Comparison of ENCODE assay signal across 1 cellular context in the genomic region with DNA sequence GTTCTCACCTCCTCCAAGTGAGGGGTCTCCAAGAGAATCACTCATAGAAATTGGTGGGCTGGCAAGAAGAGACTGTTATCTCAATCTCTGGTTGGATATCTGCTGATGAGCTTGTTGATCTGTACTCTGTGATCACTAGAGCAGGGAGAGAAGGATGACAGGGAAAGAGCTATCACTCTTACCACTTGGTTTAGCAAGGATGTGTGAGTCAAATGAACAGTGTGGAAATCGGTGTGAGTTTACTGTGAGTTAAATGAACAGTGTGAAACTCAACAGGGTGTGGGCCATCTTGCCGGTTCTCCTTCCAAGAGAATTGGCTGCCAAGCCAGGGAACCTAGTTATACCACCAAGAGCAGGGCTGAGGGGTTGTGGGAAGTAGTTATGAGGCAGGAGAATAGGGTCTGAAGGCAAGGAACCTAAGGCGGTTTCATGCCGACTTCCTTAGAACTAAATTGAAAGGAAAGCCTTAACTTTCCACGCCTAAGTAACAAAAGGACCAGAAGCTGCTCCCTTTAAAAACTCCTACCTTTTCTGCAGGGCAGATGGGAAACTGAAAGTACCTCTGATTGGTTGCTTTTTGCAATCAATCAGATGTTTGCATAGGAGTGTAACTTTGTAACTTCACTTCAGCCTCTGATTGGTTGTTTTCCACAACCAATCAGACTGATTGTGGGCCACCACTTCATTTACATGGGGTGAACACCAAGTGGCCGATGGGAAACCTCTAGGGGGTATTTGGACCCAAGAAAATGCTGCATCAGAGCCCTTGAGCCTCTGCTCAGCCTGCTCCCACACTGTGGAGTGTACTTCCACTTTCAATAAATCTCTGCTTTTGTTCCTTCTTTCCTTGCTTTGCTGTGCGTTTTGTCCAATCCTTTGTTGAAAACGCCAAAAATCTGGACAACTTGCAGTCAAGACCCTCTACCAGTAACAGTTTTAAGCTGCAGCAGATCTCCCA.
TF ChIP-seq lines count a peak whose summit lies in the region.

No MANE protein-coding gene starts in this region.

TF ChIP-seq in SK-N-SH, 30 proteins besides CTCF, POLR2A, EP300 and RAD21 (continued from another document):
- no peak for TF ChIP-seq RFX5 (IDR thresholded peaks at IDR 0.05; ENCODE audit: low read length)
- no peak for TF ChIP-seq GATA2 (CRISPR knock-in tag; IDR thresholded peaks at IDR 0.05)
- TF ChIP-seq RCOR1 (IDR thresholded peaks at IDR 0.05; ENCODE audit: low read length), result no peak
- no peak for TF ChIP-seq GABPA (IDR thresholded peaks at IDR 0.05; ENCODE audit: low read depth)
TF ChIP-seq in SK-N-SH: peak in this region for 0.
